ENCODE assay signal across 1 cellular context in genomic region chr1:151281225-151281968, GRCh38.
TF ChIP-seq lines count a peak whose summit lies in the region.

No MANE protein-coding gene starts in this region.

TF ChIP-seq in WTC11, 78 proteins besides CTCF, POLR2A, EP300 and RAD21 (continued from another document):
- TF ChIP-seq ZNF281 (CRISPR knock-in tag; IDR thresholded peaks at IDR 0.05) (no peak), HMGXB4 (CRISPR knock-in tag; IDR thresholded peaks at IDR 0.05) (0 out of 2 replicates have a peak, but pooled peaks have one; percentile 23), ZNF232 (CRISPR knock-in tag; IDR thresholded peaks at IDR 0.05) (peak; percentile 75), PREB (CRISPR knock-in tag; IDR thresholded peaks at IDR 0.05; ENCODE audit: borderline replicate concordance) (no peak), ATF6 (CRISPR knock-in tag; IDR thresholded peaks at IDR 0.05) (no peak), CREM (CRISPR knock-in tag; IDR thresholded peaks at IDR 0.05) (peak; percentile 88), MAX (CRISPR knock-in tag; IDR thresholded peaks at IDR 0.05) (peak; percentile 82), ZNF416 (CRISPR knock-in tag; IDR thresholded peaks at IDR 0.05) (no peak), NR3C1 (CRISPR knock-in tag; conservative IDR thresholded peaks at IDR 0.05; ENCODE audit: low read depth) (no peak), TEAD4 (CRISPR knock-in tag; IDR thresholded peaks at IDR 0.05) (0 out of 2 replicates have a peak, but pooled peaks have one; percentile 36), E2F5 (CRISPR knock-in tag; IDR thresholded peaks at IDR 0.05) (peak; percentile 89), SMAD3 (CRISPR knock-in tag; IDR thresholded peaks at IDR 0.05; ENCODE audit: borderline replicate concordance) (peak; percentile 69; the same call in 1 of the 2 replicates), RORB (CRISPR knock-in tag; IDR thresholded peaks at IDR 0.05) (0 out of 2 replicates have a peak, but pooled peaks have one; percentile 6), ZBTB21 (CRISPR knock-in tag; IDR thresholded peaks at IDR 0.05; ENCODE audit: borderline replicate concordance) (peak; percentile 98), IRF1 (CRISPR knock-in tag; IDR thresholded peaks at IDR 0.05) (0 out of 2 replicates have a peak, but pooled peaks have one; percentile 10), ETV6 (CRISPR knock-in tag; IDR thresholded peaks at IDR 0.05) (peak; percentile 66; the same call in 1 of the 2 replicates), GTF2I (CRISPR knock-in tag; conservative IDR thresholded peaks at IDR 0.05) (no peak), STAT6 (CRISPR knock-in tag; conservative IDR thresholded peaks at IDR 0.05; ENCODE audit: low read depth) (no peak), FOXP1 (CRISPR knock-in tag; IDR thresholded peaks at IDR 0.05; ENCODE audit: borderline replicate concordance) (peak; percentile 37; the same call in 1 of the 2 replicates), FOXP4 (CRISPR knock-in tag; IDR thresholded peaks at IDR 0.05) (peak; percentile 64; the same call in 1 of the 2 replicates), ZNF532 (CRISPR knock-in tag; IDR thresholded peaks at IDR 0.05; ENCODE audit: borderline replicate concordance) (0 out of 2 replicates have a peak, but pooled peaks have one; percentile 39), MXD4 (CRISPR knock-in tag; IDR thresholded peaks at IDR 0.05; ENCODE audit: borderline replicate concordance) (no peak), HMGA2 (CRISPR knock-in tag; IDR thresholded peaks at IDR 0.05) (peak; percentile 73), AFF4 (CRISPR knock-in tag; IDR thresholded peaks at IDR 0.05; ENCODE audit: borderline replicate concordance) (peak; percentile 38; the same call in 1 of the 2 replicates), SOX15 (CRISPR knock-in tag; IDR thresholded peaks at IDR 0.05) (0 out of 2 replicates have a peak, but pooled peaks have one; percentile 69)
